ENCODE assay signal across 13 cellular contexts in the genomic region with DNA sequence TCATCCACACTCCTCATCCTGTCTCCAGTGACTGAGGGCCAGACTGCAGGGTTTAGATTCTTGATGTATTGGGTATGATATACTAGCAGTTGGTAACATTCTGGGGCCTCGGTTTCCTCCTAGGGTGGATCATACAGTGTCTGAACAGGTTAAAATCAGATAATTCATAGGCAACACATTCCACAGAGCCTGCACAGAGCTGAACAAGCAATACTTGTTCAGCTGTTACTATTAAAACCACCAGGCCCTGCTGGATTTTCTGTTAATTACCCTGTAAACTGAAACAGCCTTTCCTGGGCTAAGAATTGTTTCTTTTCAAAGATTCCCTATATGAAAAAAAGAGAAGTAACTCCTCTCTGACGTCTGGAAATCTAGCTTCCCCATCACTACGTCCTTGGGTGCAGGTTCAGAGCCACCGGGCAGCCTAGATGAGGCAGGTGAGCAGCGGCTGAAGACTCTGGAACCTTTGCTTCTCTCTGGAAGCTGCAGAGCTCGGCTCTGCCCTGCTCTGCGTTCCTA. TPM values are rescaled to one million over a fixed set of nuclear protein-coding genes. Genes with fewer than 3 reads are reported as not detected.
DNase-seq lines count a peak whose midpoint lies in the region; ATAC-seq and TF ChIP-seq lines count a peak whose summit lies in the region.
"Had no signal": no experiment of that assay in that cellular context is flagged by ENCODE, and none has a peak within 500 bp of the region (broad histone marks: within the 10 kb centered on the region; RNA-seq: fewer than 3 reads in every experiment).

No MANE protein-coding gene starts in this region.

- no peak overlapping the region for H3K27ac Mint-ChIP-seq in Caco-2 (ENCODE audit: unreplicated experiment)
- no peak overlapping the region for H3K27ac Mint-ChIP-seq in activated CD4-positive, alpha-beta T cell treated with anti-CD3 and anti-CD28 coated beads, Interleukin-2, amount 10 ng/mL, durations not matched to agents 7 days and 5 days
- H3K27ac Mint-ChIP-seq: T-helper 17 cell had no signal

- H3K36me3 Mint-ChIP-seq in Caco-2 (ENCODE audit: insufficient read depth, unreplicated experiment): no peaks in the 10 kb centered on the region
- no peaks in the 10 kb centered on the region for H3K36me3 Mint-ChIP-seq in activated CD4-positive, alpha-beta T cell treated with anti-CD3 and anti-CD28 coated beads, Interleukin-2, amount 10 ng/mL, durations not matched to agents 7 days and 5 days (ENCODE audit: low read depth)

- TF ChIP-seq CTCF in Caco-2 (IDR thresholded peaks at IDR 0.05; ENCODE audit: insufficient read depth in 1 of 2, low read depth in 1 of 2, low read length in 1 of 2, severe bottlenecking in 1 of 2, unreplicated experiment in 1 of 2): no peak
- TF ChIP-seq CTCF in brain microvascular endothelial cell (IDR thresholded peaks at IDR 0.05; ENCODE audit: low read depth, low read length, missing control alignments): no peak
- no peak for TF ChIP-seq CTCF in psoas muscle (IDR thresholded peaks at IDR 0.05)

- H3K9me3 Mint-ChIP-seq in Caco-2 (ENCODE audit: unreplicated experiment): no peaks in the 10 kb centered on the region
- H3K9me3 Mint-ChIP-seq in activated CD4-positive, alpha-beta T cell treated with anti-CD3 and anti-CD28 coated beads, Interleukin-2, amount 10 ng/mL, durations not matched to agents 7 days and 5 days: no peaks in the 10 kb centered on the region

- no peaks in the 10 kb centered on the region for H3K27me3 ChIP-seq in Caco-2 (replicated peaks; ENCODE audit: control insufficient read depth, insufficient read depth, low read length)
- peaks cover 4% of the 10 kb centered on the region for H3K27me3 ChIP-seq in brain microvascular endothelial cell (replicated peaks)
- peaks cover 0 to 26% (median 3%) of the 10 kb centered on the region in 3 donors for H3K27me3 ChIP-seq in psoas muscle (ENCODE audit: insufficient read depth in 3 of 3, low read length in 2 of 3)

- 23 to 27% (median 25%) methylated on average over 7 of the region's 7 CpGs for WGBS in psoas muscle, 3 donors

- POLR2A ChIA-PET in Caco-2 (lab: Charles Lee): interaction anchor here (0.6 to 1.0 kb wide), 2 partner anchors 15 to 16 kb away, joined by 3 read pairs; no protein-coding TSS in a partner anchor
- POLR2A ChIA-PET in activated CD4-positive, alpha-beta T cell treated with anti-CD3 and anti-CD28 coated beads, Interleukin-2, amount 10 ng/mL, durations not matched to agents 7 days and 5 days (lab: Charles Lee): no interaction called here

- H3K9me3 ChIP-seq in Caco-2 (no peaks in the 10 kb centered on the region), iPS-18c (ENCODE audit: control insufficient read depth, insufficient read depth, low read length) (no peaks in the 10 kb centered on the region), psoas muscle (no peaks in the 10 kb centered on the region)
- H3K9me3 ChIP-seq: MG63, mucosa of descending colon, upper lobe of left lung had no signal

- intact Hi-C loops in Caco-2 (cut with micrococcal nuclease; ENCODE audit: unreplicated experiment): loop anchor here (1.0 kb wide), 1 partner anchor 34 kb away; no protein-coding TSS in a partner anchor
- intact Hi-C loops in psoas muscle (cut with DNase I): no loop called here

- H3K27me3 Mint-ChIP-seq in Caco-2 (ENCODE audit: insufficient read depth, unreplicated experiment): no peaks in the 10 kb centered on the region
- peaks cover 16% of the 10 kb centered on the region for H3K27me3 Mint-ChIP-seq in activated CD4-positive, alpha-beta T cell treated with anti-CD3 and anti-CD28 coated beads, Interleukin-2, amount 10 ng/mL, durations not matched to agents 7 days and 5 days

- peak overlapping the region; percentile 50; the same call in 1 of the 2 replicates for H3K4me3 ChIP-seq in Caco-2 (ENCODE audit: low read depth, low read length)
- peak overlapping the region; percentile 60 for H3K4me3 ChIP-seq in brain microvascular endothelial cell (ENCODE audit: low read depth, low read length)
- H3K4me3 ChIP-seq in iPS-18c (ENCODE audit: insufficient read depth, low read depth, low read length): peak overlapping the region; percentile 69
- peak overlapping the region; percentile 38 for H3K4me3 ChIP-seq in psoas muscle
- H3K4me3 ChIP-seq: mucosa of descending colon had no signal

- DNase-seq in Caco-2: no peak
- no peak for DNase-seq in brain microvascular endothelial cell
- no peak for DNase-seq in psoas muscle
- no peak for DNase-seq in GDM1 (lab: John Stamatoyannopoulos, UW)
- no peak for DNase-seq in NOMO-1 (lab: John Stamatoyannopoulos, UW; ENCODE audit: unreplicated experiment in 2 of 2)
- no peak for DNase-seq in activated CD4-positive, alpha-beta T cell treated with anti-CD3 and anti-CD28 coated beads, Interleukin-2, amount 10 ng/mL, durations not matched to agents 7 days and 5 days
- DNase-seq: NCI-H524 treated with DMSO at 0.1 percent for 48 hours, T-helper 17 cell had no signal

- peak overlapping the region; percentile 87 for H3K4me3 Mint-ChIP-seq in Caco-2 (ENCODE audit: unreplicated experiment)
- no peak overlapping the region for H3K4me3 Mint-ChIP-seq in activated CD4-positive, alpha-beta T cell treated with anti-CD3 and anti-CD28 coated beads, Interleukin-2, amount 10 ng/mL, durations not matched to agents 7 days and 5 days
- H3K4me3 Mint-ChIP-seq: T-helper 17 cell had no signal

- peaks cover 8% of the 10 kb centered on the region; the same call in 1 of the 2 replicates for H3K4me1 ChIP-seq in Caco-2
- H3K4me1 ChIP-seq in psoas muscle: no peaks in the 10 kb centered on the region

- CTCF ChIA-PET in Caco-2 (lab: Charles Lee): no interaction called here
- CTCF ChIA-PET in activated CD4-positive, alpha-beta T cell treated with anti-CD3 and anti-CD28 coated beads, Interleukin-2, amount 10 ng/mL, durations not matched to agents 7 days and 5 days (lab: Charles Lee): no interaction called here

- H3K4me1 Mint-ChIP-seq in Caco-2 (ENCODE audit: low read depth, unreplicated experiment): peaks cover 11% of the 10 kb centered on the region
- H3K4me1 Mint-ChIP-seq in activated CD4-positive, alpha-beta T cell treated with anti-CD3 and anti-CD28 coated beads, Interleukin-2, amount 10 ng/mL, durations not matched to agents 7 days and 5 days: peaks cover 3% of the 10 kb centered on the region
- H3K4me1 Mint-ChIP-seq: T-helper 17 cell had no signal

- H3K27ac ChIP-seq in brain microvascular endothelial cell (no peak overlapping the region), psoas muscle (no peak overlapping the region)
- H3K27ac ChIP-seq: upper lobe of left lung had no signal

- no peak for ATAC-seq in psoas muscle
- ATAC-seq in HG03097 (IDR thresholded peaks at IDR 0.05; ENCODE audit: low FRiP score, unreplicated experiment): no peak
- ATAC-seq: T-helper 17 cell had no signal

- in situ Hi-C loops in brain microvascular endothelial cell (cut with HindIII; ENCODE audit: low pct_ligation_motif_present, low sequenced_read_pairs): no loop called here

- no TSS peak for BruUV-seq in Caco-2 (replicated peaks; lab: Mats Ljungman, UMichigan)

- H3K36me3 ChIP-seq in Caco-2 (ENCODE audit: control insufficient read depth, insufficient read depth, low read length): no peaks in the 10 kb centered on the region
- no peaks in the 10 kb centered on the region for H3K36me3 ChIP-seq in brain microvascular endothelial cell (replicated peaks)
- no peaks in the 10 kb centered on the region for H3K36me3 ChIP-seq in psoas muscle (ENCODE audit: insufficient read depth in 1 of 2, low read depth in 1 of 2)
- H3K36me3 ChIP-seq: MG63, upper lobe of left lung had no signal

RNA-seq across cellular contexts. Expression of a gene that starts 0.9 kb away (rescaled TPM):
- total RNA-seq in Caco-2 (2022) (0.36 and 0.53 TPM in 2 replicates), psoas muscle (under 1 TPM in 3 of 4 donors, not detected in 1; 0.05 to 0.21 (median 0.15) TPM)
- polyA plus RNA-seq in psoas muscle: under 1 TPM; 0.01 to 0.09 (median 0.01) TPM
- total RNA-seq in activated CD4-positive, alpha-beta T cell treated with anti-CD3 and anti-CD28 coated beads, Interleukin-2, amount 10 ng/mL, durations not matched to agents 7 days and 5 days: not detected
- total RNA-seq: T-helper 17 cell had no signal
